ENCODE assay signal across 9 cellular contexts in the genomic region with DNA sequence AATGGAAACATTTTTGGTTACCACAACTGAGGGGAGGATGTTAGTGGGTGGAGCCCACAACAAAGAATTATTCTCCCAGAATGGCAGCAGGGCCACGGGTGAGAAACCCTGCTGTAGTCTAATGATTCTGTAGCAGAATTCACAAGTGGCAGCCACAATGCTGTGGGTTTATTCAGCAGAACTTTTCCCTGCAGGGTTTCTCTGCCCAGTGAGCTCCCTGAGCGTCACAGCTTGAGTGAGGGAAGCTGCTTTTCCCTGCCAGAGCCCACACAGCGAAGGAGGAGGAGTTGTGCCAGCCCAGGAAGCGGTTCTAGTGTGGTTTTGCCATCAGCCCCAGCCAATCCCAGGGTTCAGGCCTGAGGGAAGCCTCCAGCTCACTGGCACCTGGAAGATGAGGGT. TPM values are rescaled to one million over a fixed set of nuclear protein-coding genes. Genes with fewer than 3 reads are reported as not detected.
DNase-seq lines count a peak whose midpoint lies in the region; ATAC-seq lines count a peak whose summit lies in the region.
"Had no signal": no experiment of that assay in that cellular context is flagged by ENCODE, and none has a peak within 500 bp of the region (broad histone marks: within the 10 kb centered on the region; RNA-seq: fewer than 3 reads in every experiment).

No MANE protein-coding gene starts in this region.

- DNase-seq in activated CD4-positive, alpha-beta T cell treated with anti-CD3 and anti-CD28 coated beads for 4 hours = peak; percentile 25 to 26
- no peak for DNase-seq in activated CD4-positive, alpha-beta T cell treated with anti-CD3 and anti-CD28 coated beads, Interleukin-2, amount 50 U/mL, for 4 hours
- DNase-seq in stimulated activated CD8-positive, alpha-beta memory T cell treated with anti-CD3 and anti-CD28 coated beads, Interleukin-15, amount 100 ng/mL, for 48 hours (ENCODE audit: low read depth in 2 of 2) = peak; percentile 16 to 36
- no peak for DNase-seq in kidney tubule cell (ENCODE audit: low spot score)
- no peak for DNase-seq in NCI-H1694 treated with DMSO at 0.1 percent for 48 hours (lab: John Stamatoyannopoulos, UW)
- no peak for DNase-seq in left cardiac atrium

- no peaks in the 10 kb centered on the region for H3K9me3 Mint-ChIP-seq in activated naive CD8-positive, alpha-beta T cell (ENCODE audit: low read depth)

- peaks cover 31% of the 10 kb centered on the region for H3K4me1 Mint-ChIP-seq in activated naive CD8-positive, alpha-beta T cell (ENCODE audit: low read depth)

- ATAC-seq in HG03342 (IDR thresholded peaks at IDR 0.05; ENCODE audit: unreplicated experiment) = peak; percentile 51
- no peak for ATAC-seq in left cardiac atrium

- H3K27me3 Mint-ChIP-seq in activated naive CD8-positive, alpha-beta T cell = peaks cover 9% of the 10 kb centered on the region

- no peaks in the 10 kb centered on the region for H3K36me3 Mint-ChIP-seq in activated naive CD8-positive, alpha-beta T cell

- no peak overlapping the region for H3K27ac Mint-ChIP-seq in activated naive CD8-positive, alpha-beta T cell

- H3K4me3 Mint-ChIP-seq in activated naive CD8-positive, alpha-beta T cell = peak overlapping the region; percentile 40

- intact Hi-C loops in left cardiac atrium (cut with DNase I) = no loop called here

RNA-seq across cellular contexts. Expression of a gene that starts 4.4 kb away (rescaled TPM):
- total RNA-seq in left cardiac atrium = not detected
- total RNA-seq: glomerular endothelial cell had no signal

Comparison
In these comparisons a context has a peak if more than half of its experiments do, and no peak if none do; other contexts are left out.
1. DNase-seq: peak in activated CD4-positive, alpha-beta T cell treated with anti-CD3 and anti-CD28 coated beads for 4 hours (2 of 2) and stimulated activated CD8-positive, alpha-beta memory T cell treated with anti-CD3 and anti-CD28 coated beads, Interleukin-15, amount 100 ng/mL, for 48 hours (2 of 2); none in activated CD4-positive, alpha-beta T cell treated with anti-CD3 and anti-CD28 coated beads, Interleukin-2, amount 50 U/mL, for 4 hours (0 of 2), kidney tubule cell (single experiment), NCI-H1694 treated with DMSO at 0.1 percent for 48 hours (single experiment) and left cardiac atrium (single experiment).